8 cellular contexts compared by ENCODE assay signal in the genomic region with DNA sequence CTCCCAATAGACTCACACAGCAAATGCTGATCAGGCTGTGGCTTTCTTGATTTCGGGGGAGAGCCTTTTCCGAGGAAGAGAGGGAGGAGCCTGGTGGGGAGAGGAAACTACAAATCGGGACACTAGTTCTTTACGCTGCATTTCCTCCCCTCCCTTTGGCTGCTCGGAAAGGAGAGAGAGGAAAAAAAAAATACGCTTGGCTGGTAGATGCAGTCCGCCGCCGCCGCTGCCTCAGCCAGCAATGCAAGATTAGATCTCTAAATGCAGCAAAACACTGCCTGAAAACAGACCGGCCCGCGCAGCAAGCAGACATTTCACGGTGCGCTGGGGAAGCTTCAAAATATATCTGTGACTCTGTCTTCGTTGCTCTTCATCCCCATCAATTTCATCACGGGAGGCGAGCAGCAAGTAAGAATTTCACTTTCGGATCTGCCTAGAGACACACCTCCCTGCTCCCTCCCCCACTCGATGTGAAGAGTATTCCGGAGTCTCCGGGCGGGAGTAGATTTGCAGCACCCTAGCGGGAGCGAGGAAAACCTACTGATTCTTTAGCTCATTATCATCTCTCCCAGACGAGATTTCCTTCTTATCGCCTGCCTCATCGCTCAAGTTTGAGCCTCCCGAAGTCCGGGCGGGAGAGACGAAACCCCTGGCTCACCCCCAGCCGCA. TPM values are rescaled to one million over a fixed set of nuclear protein-coding genes. Genes with fewer than 3 reads are reported as not detected.
DNase-seq lines count a peak whose midpoint lies in the region; ATAC-seq and TF ChIP-seq lines count a peak whose summit lies in the region.

A gene with protein sequence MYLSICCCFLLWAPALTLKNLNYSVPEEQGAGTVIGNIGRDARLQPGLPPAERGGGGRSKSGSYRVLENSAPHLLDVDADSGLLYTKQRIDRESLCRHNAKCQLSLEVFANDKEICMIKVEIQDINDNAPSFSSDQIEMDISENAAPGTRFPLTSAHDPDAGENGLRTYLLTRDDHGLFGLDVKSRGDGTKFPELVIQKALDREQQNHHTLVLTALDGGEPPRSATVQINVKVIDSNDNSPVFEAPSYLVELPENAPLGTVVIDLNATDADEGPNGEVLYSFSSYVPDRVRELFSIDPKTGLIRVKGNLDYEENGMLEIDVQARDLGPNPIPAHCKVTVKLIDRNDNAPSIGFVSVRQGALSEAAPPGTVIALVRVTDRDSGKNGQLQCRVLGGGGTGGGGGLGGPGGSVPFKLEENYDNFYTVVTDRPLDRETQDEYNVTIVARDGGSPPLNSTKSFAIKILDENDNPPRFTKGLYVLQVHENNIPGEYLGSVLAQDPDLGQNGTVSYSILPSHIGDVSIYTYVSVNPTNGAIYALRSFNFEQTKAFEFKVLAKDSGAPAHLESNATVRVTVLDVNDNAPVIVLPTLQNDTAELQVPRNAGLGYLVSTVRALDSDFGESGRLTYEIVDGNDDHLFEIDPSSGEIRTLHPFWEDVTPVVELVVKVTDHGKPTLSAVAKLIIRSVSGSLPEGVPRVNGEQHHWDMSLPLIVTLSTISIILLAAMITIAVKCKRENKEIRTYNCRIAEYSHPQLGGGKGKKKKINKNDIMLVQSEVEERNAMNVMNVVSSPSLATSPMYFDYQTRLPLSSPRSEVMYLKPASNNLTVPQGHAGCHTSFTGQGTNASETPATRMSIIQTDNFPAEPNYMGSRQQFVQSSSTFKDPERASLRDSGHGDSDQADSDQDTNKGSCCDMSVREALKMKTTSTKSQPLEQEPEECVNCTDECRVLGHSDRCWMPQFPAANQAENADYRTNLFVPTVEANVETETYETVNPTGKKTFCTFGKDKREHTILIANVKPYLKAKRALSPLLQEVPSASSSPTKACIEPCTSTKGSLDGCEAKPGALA (N-terminal part only) (plus strand): TSS at position 138 of the 669 bp plus-strand sequence. CDS start 803 bp downstream, outside the sequence.

- under 1% methylated on average over 32 of the region's 33 CpGs for WGBS in HUES64
- WGBS in neuronal stem cell (ENCODE audit: extremely low coverage in 2 of 2, insufficient read length in 2 of 2, insufficient replicate concordance in 1 of 2), 2 donors: no CpG with 5 or more reads among the region's 33 CpGs

- H2BK15ac ChIP-seq in neuronal stem cell (ENCODE audit: low read length): no peak within 1 kb of the TSS

- H3K27ac ChIP-seq in HUES64 (ENCODE audit: low read depth, low read length) (no peak within 1 kb of the TSS), neuronal stem cell (replicated peaks; ENCODE audit: low read length) (peak within 1 kb of the TSS; percentile 10)

- peak within 1 kb of the TSS; percentile 91 for H2AK5ac ChIP-seq in neuronal stem cell (ENCODE audit: low read depth, low read length)

- H3K79me1 ChIP-seq in neuronal stem cell (ENCODE audit: low read depth, low read length): peaks cover 14% of the 10 kb centered on the region

- no peak within 1 kb of the TSS for H4K8ac ChIP-seq in neuronal stem cell (ENCODE audit: low read depth, low read length)

- H3K14ac ChIP-seq in neuronal stem cell (ENCODE audit: low read length): peak within 1 kb of the TSS; percentile 4

- H3K9me3 Mint-ChIP-seq in activated naive CD8-positive, alpha-beta T cell treated with anti-CD3 and anti-CD28 coated beads, Interleukin-2, amount 10 ng/mL, durations not matched to agents 7 days and 5 days: peaks cover 2% of the 10 kb centered on the region

- no peak within 1 kb of the TSS for H4K91ac ChIP-seq in neuronal stem cell (ENCODE audit: low read depth, low read length, poor library complexity)

- peak within 1 kb of the TSS; percentile 92 for H3K4me2 ChIP-seq in neuronal stem cell (ENCODE audit: insufficient read depth, low read length, poor library complexity, severe bottlenecking)

- peak within 1 kb of the TSS; percentile 72 for H2BK5ac ChIP-seq in neuronal stem cell (ENCODE audit: low read length)

- H3K36me3 ChIP-seq in HUES64 (ENCODE audit: insufficient read depth, low read length): no peaks in the 10 kb centered on the region
- peaks cover 15 to 34% of the 10 kb centered on the region in 2 donors for H3K36me3 ChIP-seq in neuronal stem cell (replicated peaks in 1 of 2; ENCODE audit: control insufficient read depth in 2 of 2, insufficient read depth in 2 of 2, low read length in 2 of 2)

- no peak for DNase-seq in AG09309 (ENCODE audit: low read depth)
- peak; percentile 27 for DNase-seq in activated naive CD8-positive, alpha-beta T cell treated with anti-CD3 and anti-CD28 coated beads, Interleukin-2, amount 10 ng/mL, durations not matched to agents 7 days and 5 days
- DNase-seq in Right ventricle myocardium superior: peak; percentile 44
- DNase-seq in neuronal stem cell (ENCODE audit: low spot score): peak; percentile 54
- DNase-seq in NCI-H226: no peak

- peak; percentile 14 for ATAC-seq in activated naive CD8-positive, alpha-beta T cell treated with anti-CD3 and anti-CD28 coated beads, Interleukin-2, amount 10 ng/mL, durations not matched to agents 7 days and 5 days (ENCODE audit: low read depth)
- peak; percentile 47 for ATAC-seq in Right ventricle myocardium superior (ENCODE audit: poor library complexity)
- ATAC-seq in GM21619 (IDR thresholded peaks at IDR 0.05; ENCODE audit: unreplicated experiment): no peak
- ATAC-seq in HG02588 (IDR thresholded peaks at IDR 0.05; ENCODE audit: unreplicated experiment): no peak

- H3K23ac ChIP-seq in neuronal stem cell (ENCODE audit: low read depth, low read length, poor library complexity): peak within 1 kb of the TSS; percentile 89

- H2AFZ ChIP-seq in neuronal stem cell (ENCODE audit: low read length): peak within 1 kb of the TSS; percentile 71

- no peak within 1 kb of the TSS for H2BK120ac ChIP-seq in neuronal stem cell (ENCODE audit: low read depth, low read length)

- peak within 1 kb of the TSS; percentile 89 for H2BK12ac ChIP-seq in neuronal stem cell (ENCODE audit: low read length)

- H3K18ac ChIP-seq in neuronal stem cell (ENCODE audit: low read length): peak within 1 kb of the TSS; percentile 91

- H3K27ac Mint-ChIP-seq in activated naive CD8-positive, alpha-beta T cell treated with anti-CD3 and anti-CD28 coated beads, Interleukin-2, amount 10 ng/mL, durations not matched to agents 7 days and 5 days: peak within 1 kb of the TSS; percentile 77

- H3K36me3 Mint-ChIP-seq in activated naive CD8-positive, alpha-beta T cell treated with anti-CD3 and anti-CD28 coated beads, Interleukin-2, amount 10 ng/mL, durations not matched to agents 7 days and 5 days: peaks cover 2% of the 10 kb centered on the region

- intact Hi-C loops in Right ventricle myocardium superior (cut with DNase I): no loop called here

- peaks cover 18% of the 10 kb centered on the region for H3K4me1 Mint-ChIP-seq in activated naive CD8-positive, alpha-beta T cell treated with anti-CD3 and anti-CD28 coated beads, Interleukin-2, amount 10 ng/mL, durations not matched to agents 7 days and 5 days

- H3K27me3 ChIP-seq in HUES64 (ENCODE audit: insufficient read depth, low read length) (peaks cover 89% of the 10 kb centered on the region), neuronal stem cell (ENCODE audit: control insufficient read depth in 3 of 3, insufficient read depth in 3 of 3, low read depth in 1 of 3, low read length in 3 of 3) (peaks cover 0 to 29% (median 0%) of the 10 kb centered on the region in 3 experiments)

- 0 out of 2 replicates have a peak, but pooled peaks cover 6% of the 10 kb centered on the region for H3K4me1 ChIP-seq in HUES64 (ENCODE audit: insufficient read depth, low read length)
- H3K4me1 ChIP-seq in neuronal stem cell (ENCODE audit: control insufficient read depth in 2 of 2, insufficient read depth in 1 of 2, low read depth in 1 of 2, low read length in 2 of 2): peaks cover 0 to 11% of the 10 kb centered on the region in 2 donors

- POLR2A ChIA-PET in activated naive CD8-positive, alpha-beta T cell treated with anti-CD3 and anti-CD28 coated beads, Interleukin-2, amount 10 ng/mL, durations not matched to agents 7 days and 5 days (lab: Charles Lee): no interaction called here

- H3K4me3 ChIP-seq in AG09309 (ENCODE audit: control insufficient read depth, low read depth, low read length) (peak within 1 kb of the TSS; percentile 41), HUES64 (ENCODE audit: low read length) (peak within 1 kb of the TSS; percentile 76), neuronal stem cell (ENCODE audit: low read length in 2 of 2) (peak within 1 kb of the TSS; percentile 56 to 84)

- H3K4ac ChIP-seq in neuronal stem cell (ENCODE audit: low read length): peak within 1 kb of the TSS; percentile 26

- no peaks in the 10 kb centered on the region for H3K9me3 ChIP-seq in HUES64 (ENCODE audit: insufficient read depth, low read depth, low read length)
- H3K9me3 ChIP-seq in neuronal stem cell (replicated peaks in 1 of 2; ENCODE audit: control insufficient read depth in 2 of 2, insufficient read depth in 1 of 2, low read depth in 1 of 2, low read length in 2 of 2): peaks cover 18 to 31% of the 10 kb centered on the region in 2 donors

- peak within 1 kb of the TSS; percentile 78 for H3K4me3 Mint-ChIP-seq in activated naive CD8-positive, alpha-beta T cell treated with anti-CD3 and anti-CD28 coated beads, Interleukin-2, amount 10 ng/mL, durations not matched to agents 7 days and 5 days

- peaks cover 67% of the 10 kb centered on the region for H3K27me3 Mint-ChIP-seq in activated naive CD8-positive, alpha-beta T cell treated with anti-CD3 and anti-CD28 coated beads, Interleukin-2, amount 10 ng/mL, durations not matched to agents 7 days and 5 days

- no peak for TF ChIP-seq CTCF in AG09309 (IDR thresholded peaks at IDR 0.05; ENCODE audit: control insufficient read depth, insufficient read depth, low read depth, low read length, missing control alignments)

- H3K9ac ChIP-seq in HUES64 (ENCODE audit: low read depth, low read length) (no peak within 1 kb of the TSS), neuronal stem cell (ENCODE audit: low read depth, low read length, poor library complexity) (peak within 1 kb of the TSS; percentile 64)

RNA-seq across cellular contexts. Expression of the gene that starts here (rescaled TPM):
- 1.1 TPM for polyA plus RNA-seq in HUES64 (2013, experiment 1 of 2)
- 1.3 TPM for polyA plus RNA-seq in HUES64 (2013, experiment 2 of 2)
- not detected for total RNA-seq in activated naive CD8-positive, alpha-beta T cell treated with anti-CD3 and anti-CD28 coated beads, Interleukin-2, amount 10 ng/mL, durations not matched to agents 7 days and 5 days
- 2.2 TPM for total RNA-seq in Right ventricle myocardium superior
- 12.3 TPM for polyA plus RNA-seq in neuronal stem cell (2013, experiment 1 of 2)
- polyA plus RNA-seq in neuronal stem cell (2013, experiment 2 of 2): 13.1 TPM

Comparison
In these comparisons a context has a peak if more than half of its experiments do, and no peak if none do; other contexts are left out.
1. Peak in DNase-seq and ATAC-seq in activated naive CD8-positive, alpha-beta T cell treated with anti-CD3 and anti-CD28 coated beads, Interleukin-2, amount 10 ng/mL, durations not matched to agents 7 days and 5 days; RNA of the gene not detected or under 1 TPM.
2. DNase-seq: peak in Right ventricle myocardium superior (single experiment) and neuronal stem cell (single experiment); none in AG09309 (single experiment) and NCI-H226 (single experiment).
3. Peak in every context shown above with its lines, with median percentiles within 50 percentile points of each other: H3K4me3 ChIP-seq.